Comparison of ENCODE assay signal across 16 cellular contexts in genomic region chr7:42053834-42054233, GRCh38.
"Had no signal": no experiment of that assay in that cellular context is flagged by ENCODE, and none has a peak within 500 bp of the region (broad histone marks: within the 10 kb centered on the region; RNA-seq: fewer than 3 reads in every experiment).

No MANE protein-coding gene starts in this region.

- H3K27me3 ChIP-seq: breast epithelium, dorsolateral prefrontal cortex, esophagus squamous epithelium, pancreas had no signal

- H3K9me3 ChIP-seq: breast epithelium, esophagus squamous epithelium, pancreas, thoracic aorta had no signal

- H3K27ac Mint-ChIP-seq: activated CD8-positive, alpha-beta T cell treated with anti-CD3 and anti-CD28 coated beads, Interleukin-2, amount 10 ng/mL, durations not matched to agents 7 days and 5 days; activated naive CD8-positive, alpha-beta T cell; activated T-cell treated with anti-CD3 and anti-CD28 coated beads, Interleukin-2, amount 50 U/mL, for 72 hours; stimulated activated effector memory CD8-positive, alpha-beta T cell treated with anti-CD3 and anti-CD28 coated beads, Interleukin-12 subunit alpha, Interleukin-12 subunit beta, amount 100 ng/mL, for 72 hours; WTC11 had no signal

- ATAC-seq: activated CD8-positive, alpha-beta T cell treated with anti-CD3 and anti-CD28 coated beads, Interleukin-2, amount 10 ng/mL, durations not matched to agents 7 days and 5 days; activated T-cell treated with anti-CD3 and anti-CD28 coated beads, Interleukin-2, amount 50 U/mL, for 72 hours; pancreas; stimulated activated effector memory CD8-positive, alpha-beta T cell treated with anti-CD3 and anti-CD28 coated beads, Interleukin-12 subunit alpha, Interleukin-12 subunit beta, amount 100 ng/mL, for 72 hours; WTC11 had no signal

- H3K36me3 Mint-ChIP-seq: activated naive CD8-positive, alpha-beta T cell; stimulated activated effector memory CD8-positive, alpha-beta T cell treated with anti-CD3 and anti-CD28 coated beads, Interleukin-12 subunit alpha, Interleukin-12 subunit beta, amount 100 ng/mL, for 72 hours had no signal

- H3K4me1 Mint-ChIP-seq: stimulated activated effector memory CD8-positive, alpha-beta T cell treated with anti-CD3 and anti-CD28 coated beads, Interleukin-12 subunit alpha, Interleukin-12 subunit beta, amount 100 ng/mL, for 72 hours had no signal

- H3K4me3 ChIP-seq: breast epithelium, dorsolateral prefrontal cortex, esophagus squamous epithelium, pancreas, thoracic aorta had no signal

- H3K27ac ChIP-seq: breast epithelium, dorsolateral prefrontal cortex, esophagus squamous epithelium, pancreas, thoracic aorta had no signal

- H3K9me3 Mint-ChIP-seq: activated T-cell treated with anti-CD3 and anti-CD28 coated beads, Interleukin-2, amount 50 U/mL, for 72 hours; stimulated activated effector memory CD8-positive, alpha-beta T cell treated with anti-CD3 and anti-CD28 coated beads, Interleukin-12 subunit alpha, Interleukin-12 subunit beta, amount 100 ng/mL, for 72 hours had no signal

- H3K4me3 Mint-ChIP-seq: activated CD8-positive, alpha-beta T cell treated with anti-CD3 and anti-CD28 coated beads, Interleukin-2, amount 10 ng/mL, durations not matched to agents 7 days and 5 days; activated naive CD8-positive, alpha-beta T cell; activated T-cell treated with anti-CD3 and anti-CD28 coated beads, Interleukin-2, amount 50 U/mL, for 72 hours; stimulated activated effector memory CD8-positive, alpha-beta T cell treated with anti-CD3 and anti-CD28 coated beads, Interleukin-12 subunit alpha, Interleukin-12 subunit beta, amount 100 ng/mL, for 72 hours; WTC11 had no signal

- H3K36me3 ChIP-seq: breast epithelium, esophagus squamous epithelium, pancreas, thoracic aorta had no signal

- DNase-seq: activated CD4-positive, alpha-beta T cell treated with anti-CD3 and anti-CD28 coated beads for 48 hours; activated CD8-positive, alpha-beta memory T cell treated with anti-CD3 and anti-CD28 coated beads, Interleukin-2, amount 50 U/mL, for 4 hours; activated CD8-positive, alpha-beta T cell treated with anti-CD3 and anti-CD28 coated beads, Interleukin-2, amount 10 ng/mL, durations not matched to agents 7 days and 5 days; activated gamma-delta T cell; activated T-cell treated with anti-CD3 and anti-CD28 coated beads, Interleukin-2, amount 50 U/mL, for 72 hours; cerebellar nuclear complex; dorsolateral prefrontal cortex; esophagus squamous epithelium; head of caudate nucleus; pancreas; T-helper 2 cell had no signal

- H3K4me1 ChIP-seq: breast epithelium, esophagus squamous epithelium, pancreas had no signal
